Comparison of ENCODE assay signal across 8 cellular contexts in genomic region chr3:197186887-197187588, GRCh38.
DNase-seq lines count a peak whose midpoint lies in the region; ATAC-seq, FAIRE-seq and TF ChIP-seq lines count a peak whose summit lies in the region.

No MANE protein-coding gene starts in this region.

- H3K36me3 ChIP-seq in BJ (ENCODE audit: control insufficient read depth, insufficient read depth, low read length) (no peaks in the 10 kb centered on the region; the same call in 1 of the 2 replicates), breast epithelium (no peaks in the 10 kb centered on the region), kidney (ENCODE audit: control insufficient read depth in 1 of 2, insufficient read depth in 2 of 2, low read length in 2 of 2) (no peaks in the 10 kb centered on the region), suprapubic skin (peaks cover 4% of the 10 kb centered on the region)

- ATAC-seq in GM18505 (IDR thresholded peaks at IDR 0.05; ENCODE audit: unreplicated experiment), result no peak

- no peaks in the 10 kb centered on the region for H3K4me1 ChIP-seq in breast epithelium
- no peaks in the 10 kb centered on the region for H3K4me1 ChIP-seq in kidney (ENCODE audit: control insufficient read depth in 1 of 2, insufficient read depth in 1 of 2, low read depth in 1 of 2, low read length in 2 of 2)
- no peaks in the 10 kb centered on the region for H3K4me1 ChIP-seq in suprapubic skin

- FAIRE-seq in GM12892 (lab: Jason Lieb, UNC), result peak; percentile 85
- FAIRE-seq in kidney (lab: Jason Lieb, UNC), result peak; percentile 82

- no peak overlapping the region for H3K27ac ChIP-seq in breast epithelium
- H3K27ac ChIP-seq in kidney (ENCODE audit: low read depth in 2 of 2, low read length in 2 of 2), result no peak overlapping the region
- no peak overlapping the region for H3K27ac ChIP-seq in suprapubic skin

- H3K9me3 ChIP-seq in breast epithelium (no peaks in the 10 kb centered on the region), kidney (ENCODE audit: control insufficient read depth in 1 of 2, low read length in 2 of 2) (no peaks in the 10 kb centered on the region), suprapubic skin (no peaks in the 10 kb centered on the region)

- TF ChIP-seq CTCF in BJ (IDR thresholded peaks at IDR 0.05; ENCODE audit: insufficient read depth, low read depth, low read length), result peak; percentile 74
- TF ChIP-seq CTCF in breast epithelium (IDR thresholded peaks at IDR 0.05), result peak; percentile 41 to 69 (median 58)
- peak; percentile 73 for TF ChIP-seq CTCF in kidney (IDR thresholded peaks at IDR 0.05; ENCODE audit: borderline replicate concordance, extremely low read depth, insufficient read depth)
- peak; percentile 64 to 74 for TF ChIP-seq CTCF in suprapubic skin (IDR thresholded peaks at IDR 0.05)

- no peak for TF ChIP-seq EP300 in suprapubic skin (IDR thresholded peaks at IDR 0.05)

- intact Hi-C loops in breast epithelium (cut with DNase I; ENCODE audit: low total_unique reads), result no loop called here
- intact Hi-C loops in kidney (cut with DNase I), result no loop called here

- no peaks in the 10 kb centered on the region for H3K27me3 ChIP-seq in BJ (ENCODE audit: control insufficient read depth, insufficient read depth, low read length)
- no peaks in the 10 kb centered on the region for H3K27me3 ChIP-seq in breast epithelium
- no peaks in the 10 kb centered on the region for H3K27me3 ChIP-seq in suprapubic skin

- DNase-seq in BJ (ENCODE audit: low read depth) (peak; percentile 4), GM12892 (ENCODE audit: insufficient read length) (no peak), KBM-7 (peak; percentile 70), NOMO-1 treated with dmso at 0.1 percent for 144 hours (lab: John Stamatoyannopoulos, UW; ENCODE audit: unreplicated experiment) (peak; percentile 27), breast epithelium (ENCODE audit: low spot score in 2 of 2) (no peak), kidney (no peak), suprapubic skin (ENCODE audit: low spot score in 2 of 2) (no peak)

- TF ChIP-seq POLR2A in GM12892 (IDR thresholded peaks at IDR 0.05; ENCODE audit: low read depth, low read length) (no peak), breast epithelium (IDR thresholded peaks at IDR 0.05) (no peak), suprapubic skin (IDR thresholded peaks at IDR 0.05) (no peak), GM18505 (IDR thresholded peaks at IDR 0.05; ENCODE audit: borderline replicate concordance, extremely low read depth, insufficient read depth, insufficient read length) (no peak)

- in situ Hi-C loops in KBM-7 (cut with MboI; ENCODE audit: low pct_unique_long_range_greater_than_20kb, low sequenced_read_pairs), result loop anchor here (25.0 kb wide), 1 partner anchor 200 kb away; no protein-coding TSS in a partner anchor

- no peak overlapping the region for H3K9ac ChIP-seq in kidney (ENCODE audit: low read length in 2 of 2)

- CTCF ChIA-PET in BJ (lab: Yijun Ruan, JAX), result interaction anchor here (0.6 to 2.2 kb wide), 13 partner anchors 11 to 316 kb away, joined by 3 to 7 read pairs (median 4); no protein-coding TSS in a partner anchor

- H3K4me3 ChIP-seq in BJ (ENCODE audit: low read depth, low read length), result no peak overlapping the region
- H3K4me3 ChIP-seq in breast epithelium, result no peak overlapping the region
- H3K4me3 ChIP-seq in kidney (ENCODE audit: low read length in 2 of 2), result no peak overlapping the region
- no peak overlapping the region for H3K4me3 ChIP-seq in suprapubic skin

- POLR2A ChIA-PET in BJ (lab: Charles Lee), result no interaction called here

- WGBS in suprapubic skin, result 76% methylated on average over 1 of the region's 1 CpG

Comparison
In these comparisons a context has a peak if more than half of its experiments do, and no peak if none do; other contexts are left out.
1. DNase-seq: peak in BJ (single experiment), KBM-7 (single experiment) and NOMO-1 treated with dmso at 0.1 percent for 144 hours (single experiment); none in GM12892 (single experiment), breast epithelium (0 of 2), kidney (single experiment) and suprapubic skin (0 of 2).
2. Peak in every context shown above with its lines, with median percentiles within 50 percentile points of each other: CTCF ChIP-seq.